1 cellular context compared by ENCODE assay signal in genomic region chr3:68996356-68996995, GRCh38.
TF ChIP-seq lines count a peak whose summit lies in the region.

No MANE protein-coding gene starts in this region.

TF ChIP-seq in K562, 482 proteins besides CTCF, POLR2A, EP300 and RAD21 (continued from another document):
- no peak for TF ChIP-seq MLLT1 (IDR thresholded peaks at IDR 0.05)
- TF ChIP-seq EWSR1 (IDR thresholded peaks at IDR 0.05; ENCODE audit: borderline replicate concordance, low read depth, partially characterized antibody): no peak
- no peak for TF ChIP-seq DEAF1 (CRISPR knock-in tag; IDR thresholded peaks at IDR 0.05)
- TF ChIP-seq HMGN3 (IDR thresholded peaks at IDR 0.05; ENCODE audit: borderline replicate concordance, extremely low read depth, insufficient read length, low read depth, low read length): no peak
- TF ChIP-seq POU5F1 (IDR thresholded peaks at IDR 0.05; ENCODE audit: borderline replicate concordance, low read depth, low read length, partially characterized antibody): no peak
- TF ChIP-seq ZBTB40 (IDR thresholded peaks at IDR 0.05): no peak
- TF ChIP-seq ZBTB40 (CRISPR knock-in tag; IDR thresholded peaks at IDR 0.05): no peak
- no peak for TF ChIP-seq GTF2E2 (tag; IDR thresholded peaks at IDR 0.05)
- TF ChIP-seq XRCC4 (IDR thresholded peaks at IDR 0.05; ENCODE audit: extremely low read depth, insufficient read depth, insufficient read length): no peak
